Comparison of ENCODE assay signal across 8 cellular contexts in the genomic region with DNA sequence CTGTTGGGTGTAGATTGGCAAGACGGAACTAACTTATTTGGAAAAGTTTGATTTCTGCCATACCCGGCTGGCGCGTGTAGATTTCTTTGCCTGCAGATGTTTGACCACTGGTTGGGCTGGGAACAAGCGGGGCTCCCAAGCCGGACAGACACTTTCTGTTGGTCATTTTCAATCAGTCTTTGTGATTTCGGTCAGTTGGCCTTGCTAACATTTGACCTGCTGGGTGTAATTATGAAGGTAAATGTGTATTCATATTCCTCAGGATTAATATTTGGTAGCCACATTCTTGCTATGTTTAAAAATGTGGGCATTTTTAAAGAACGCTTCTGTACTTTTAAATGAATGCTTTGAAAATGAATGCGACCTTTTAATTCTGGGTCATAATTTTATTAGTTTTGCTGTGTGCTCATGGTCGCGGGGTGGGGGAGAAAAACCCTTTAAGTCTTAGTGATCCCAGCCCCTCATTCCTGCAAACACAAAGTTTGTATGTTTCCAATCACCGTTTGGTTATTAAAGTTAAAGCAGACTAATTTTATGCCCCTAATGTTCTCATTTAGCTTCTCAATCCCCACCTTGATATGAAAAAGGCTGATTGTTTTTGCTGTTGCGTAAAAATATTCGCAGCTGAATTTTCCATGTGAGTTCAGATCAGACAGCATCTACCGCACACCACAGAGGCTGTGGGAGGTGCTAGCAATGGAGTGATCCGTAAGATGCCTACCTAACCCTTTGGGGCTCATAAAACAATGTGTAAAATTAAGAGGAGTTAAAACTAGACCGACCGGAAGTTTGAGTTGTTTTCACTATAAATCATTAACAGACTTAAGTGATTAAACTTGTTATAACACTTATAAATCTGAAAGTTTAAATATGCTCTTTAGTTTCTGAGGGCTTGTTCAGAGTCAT. TPM values are rescaled to one million over a fixed set of nuclear protein-coding genes. Genes with fewer than 3 reads are reported as not detected.
DNase-seq lines count a peak whose midpoint lies in the region; ATAC-seq and TF ChIP-seq lines count a peak whose summit lies in the region.

No MANE protein-coding gene starts in this region.

- H3K4me3 ChIP-seq in BJ (ENCODE audit: low read depth, low read length) (peak overlapping the region; percentile 50), endocrine pancreas (ENCODE audit: control insufficient read depth, insufficient read depth, low read length) (peak overlapping the region; percentile 57), neural progenitor cell (peak overlapping the region; percentile 52), upper lobe of right lung (peak overlapping the region; percentile 56)

- H3K9me3 ChIP-seq in endocrine pancreas (ENCODE audit: control insufficient read depth, low read length) (no peaks in the 10 kb centered on the region), neural progenitor cell (ENCODE audit: low read depth) (no peaks in the 10 kb centered on the region), upper lobe of right lung (no peaks in the 10 kb centered on the region)

- no peaks in the 10 kb centered on the region for H3K79me2 ChIP-seq in neural progenitor cell (ENCODE audit: low read depth)

- H3K27me3 ChIP-seq in BJ (ENCODE audit: control insufficient read depth, insufficient read depth, low read length) = peaks cover 8% of the 10 kb centered on the region
- no peaks in the 10 kb centered on the region for H3K27me3 ChIP-seq in endocrine pancreas (ENCODE audit: control insufficient read depth, insufficient read depth, low read length)
- H3K27me3 ChIP-seq in neural progenitor cell = peaks cover 79% of the 10 kb centered on the region
- H3K27me3 ChIP-seq in upper lobe of right lung = peaks cover 54% of the 10 kb centered on the region

- peak overlapping the region; percentile 86 for H3K27ac Mint-ChIP-seq in activated CD4-positive, alpha-beta T cell treated with anti-CD3 and anti-CD28 coated beads for 36 hours
- no peak overlapping the region for H3K27ac Mint-ChIP-seq in neural progenitor cell

- peak; percentile 69 for ATAC-seq in activated CD4-positive, alpha-beta T cell treated with anti-CD3 and anti-CD28 coated beads for 36 hours
- ATAC-seq in upper lobe of right lung (peak; percentile 46), GM19463 (IDR thresholded peaks at IDR 0.05; ENCODE audit: unreplicated experiment) (no peak), GM19467 (IDR thresholded peaks at IDR 0.05; ENCODE audit: unreplicated experiment) (no peak)

- peaks cover 73% of the 10 kb centered on the region for H3K4me1 Mint-ChIP-seq in activated CD4-positive, alpha-beta T cell treated with anti-CD3 and anti-CD28 coated beads for 36 hours
- H3K4me1 Mint-ChIP-seq in neural progenitor cell = peaks cover 13% of the 10 kb centered on the region

- H3K27ac ChIP-seq in neural progenitor cell (no peak overlapping the region), upper lobe of right lung (peak overlapping the region; percentile 63)

- H3K4me1 ChIP-seq in endocrine pancreas (ENCODE audit: control insufficient read depth, insufficient read depth, low read length) (no peaks in the 10 kb centered on the region), neural progenitor cell (peaks cover 28% of the 10 kb centered on the region), upper lobe of right lung (peaks cover 6% of the 10 kb centered on the region)

- H2AFZ ChIP-seq in neural progenitor cell (replicated peaks) = no peak overlapping the region

- peak overlapping the region; percentile 89 for H3K4me2 ChIP-seq in neural progenitor cell

- DNase-seq in BJ (ENCODE audit: low read depth) = no peak
- DNase-seq in activated CD4-positive, alpha-beta T cell treated with anti-CD3 and anti-CD28 coated beads for 36 hours = peak; percentile 82
- peak; percentile 48 for DNase-seq in neural progenitor cell (ENCODE audit: low spot score)
- DNase-seq in upper lobe of right lung = no peak
- no peak for DNase-seq in GDM1 (lab: John Stamatoyannopoulos, UW)

- POLR2A ChIA-PET in BJ (lab: Charles Lee) = no interaction called here
- POLR2A ChIA-PET in activated CD4-positive, alpha-beta T cell treated with anti-CD3 and anti-CD28 coated beads for 36 hours (lab: Charles Lee) = interaction anchor here (0.7 to 1.2 kb wide), 2 partner anchors 45 to 55 kb away, joined by 3 read pairs; no protein-coding TSS in a partner anchor

- CTCF ChIA-PET in BJ (lab: Yijun Ruan, JAX) = interaction anchor here (1.1 to 1.2 kb wide), 2 partner anchors 13 to 25 kb away, joined by 4 read pairs; no protein-coding TSS in a partner anchor
- CTCF ChIA-PET in activated CD4-positive, alpha-beta T cell treated with anti-CD3 and anti-CD28 coated beads for 36 hours (lab: Charles Lee) = interaction anchor here (0.9 to 3.2 kb wide), 3 partner anchors 17 to 149 kb away, joined by 3 to 16 read pairs (median 3); no protein-coding TSS in a partner anchor

- TF ChIP-seq CTCF in BJ (IDR thresholded peaks at IDR 0.05; ENCODE audit: insufficient read depth, low read depth, low read length) (no peak), neural progenitor cell (IDR thresholded peaks at IDR 0.05) (no peak), upper lobe of right lung (IDR thresholded peaks at IDR 0.05) (no peak)

- no peaks in the 10 kb centered on the region for H3K36me3 Mint-ChIP-seq in activated CD4-positive, alpha-beta T cell treated with anti-CD3 and anti-CD28 coated beads for 36 hours (ENCODE audit: low read depth)
- peaks cover 4% of the 10 kb centered on the region for H3K36me3 Mint-ChIP-seq in neural progenitor cell

- peaks cover 5% of the 10 kb centered on the region for H3K27me3 Mint-ChIP-seq in activated CD4-positive, alpha-beta T cell treated with anti-CD3 and anti-CD28 coated beads for 36 hours
- peaks cover 31% of the 10 kb centered on the region for H3K27me3 Mint-ChIP-seq in neural progenitor cell (ENCODE audit: insufficient read depth, low read depth)

- H4K20me1 ChIP-seq in neural progenitor cell (ENCODE audit: low read depth) = peaks cover 6% of the 10 kb centered on the region

- intact Hi-C loops in activated CD4-positive, alpha-beta T cell treated with anti-CD3 and anti-CD28 coated beads for 36 hours (cut with DNase I, micrococcal nuclease) = loop anchor here (1.0 to 10.0 kb wide), 12 partner anchors 45 to 341 kb away; a partner anchor contains a TSS
- intact Hi-C loops in upper lobe of right lung (cut with DNase I) = no loop called here

- H3K36me3 ChIP-seq in BJ (ENCODE audit: control insufficient read depth, insufficient read depth, low read length) = no peaks in the 10 kb centered on the region
- H3K36me3 ChIP-seq in endocrine pancreas (ENCODE audit: control insufficient read depth, insufficient read depth, low read length) = no peaks in the 10 kb centered on the region
- H3K36me3 ChIP-seq in neural progenitor cell = no peaks in the 10 kb centered on the region
- no peaks in the 10 kb centered on the region for H3K36me3 ChIP-seq in upper lobe of right lung

- H3F3A ChIP-seq in neural progenitor cell (ENCODE audit: low read depth) = peaks cover 35% of the 10 kb centered on the region

- H3K9me3 Mint-ChIP-seq in activated CD4-positive, alpha-beta T cell treated with anti-CD3 and anti-CD28 coated beads for 36 hours (ENCODE audit: low read depth) = no peaks in the 10 kb centered on the region
- peaks cover 6% of the 10 kb centered on the region for H3K9me3 Mint-ChIP-seq in neural progenitor cell

- H3K9ac ChIP-seq in endocrine pancreas (ENCODE audit: control insufficient read depth, insufficient read depth, low read length) (no peak overlapping the region), neural progenitor cell (no peak overlapping the region)

- peak overlapping the region; percentile 83 for H3K4me3 Mint-ChIP-seq in activated CD4-positive, alpha-beta T cell treated with anti-CD3 and anti-CD28 coated beads for 36 hours
- H3K4me3 Mint-ChIP-seq in neural progenitor cell = peak overlapping the region; percentile 82

RNA-seq across cellular contexts. Expression of a gene that starts 1.5 kb away (rescaled TPM):
- polyA plus RNA-seq in BJ (2011; rRNA removed) = 0.85 and 1.3 TPM in 2 replicates
- polyA minus RNA-seq in BJ (2011; rRNA and poly(A)+ RNA removed) = 1.7 and 1.9 TPM in 2 replicates
- 10 to 100 TPM in 1 of 2 experiments, 1 to 10 TPM in 1; 8.2 to 14.2 TPM for total RNA-seq in activated CD4-positive, alpha-beta T cell treated with anti-CD3 and anti-CD28 coated beads for 36 hours
- total RNA-seq in neural progenitor cell (ENCODE audit: low replicate concordance) (0.15 and 0.40 TPM in 2 replicates), upper lobe of right lung (5.4 TPM)

Comparison
In these comparisons a context has a peak if more than half of its experiments do, and no peak if none do; other contexts are left out.
1. DNase-seq: peak in activated CD4-positive, alpha-beta T cell treated with anti-CD3 and anti-CD28 coated beads for 36 hours (single experiment) and neural progenitor cell (single experiment); none in BJ (single experiment), upper lobe of right lung (single experiment) and GDM1 (single experiment).
2. ATAC-seq: peak in activated CD4-positive, alpha-beta T cell treated with anti-CD3 and anti-CD28 coated beads for 36 hours (single experiment) and upper lobe of right lung (single experiment); none in GM19463 (single experiment) and GM19467 (single experiment).
3. Peak in every context shown above with its lines, with median percentiles within 50 percentile points of each other: H3K4me3 ChIP-seq.